Comparison of ENCODE assay signal across 15 cellular contexts in the genomic region with DNA sequence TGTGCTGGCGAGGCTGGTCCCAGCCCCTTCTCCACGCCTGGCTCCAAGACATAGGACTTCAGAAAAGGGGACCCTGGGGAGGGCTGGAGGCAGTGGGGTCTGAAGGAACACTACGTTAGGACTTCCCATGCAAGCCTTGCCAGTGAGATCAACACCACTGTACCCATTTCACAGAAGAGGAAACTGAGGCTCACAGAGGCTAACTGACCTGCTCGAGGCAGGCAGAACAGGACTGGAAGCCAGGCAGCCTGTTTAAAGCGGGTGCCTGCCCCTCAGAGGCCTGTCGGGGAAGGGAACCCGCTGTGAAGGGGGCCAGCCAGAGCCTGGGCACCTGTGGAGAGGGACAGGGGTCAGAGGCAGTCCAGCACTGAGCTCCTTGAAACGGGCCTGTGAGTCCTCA. TPM values are rescaled to one million over a fixed set of nuclear protein-coding genes. Genes with fewer than 3 reads are reported as not detected.
DNase-seq lines count a peak whose midpoint lies in the region; ATAC-seq and TF ChIP-seq lines count a peak whose summit lies in the region.
"Had no signal": no experiment of that assay in that cellular context is flagged by ENCODE, and none has a peak within 500 bp of the region (broad histone marks: within the 10 kb centered on the region; RNA-seq: fewer than 3 reads in every experiment).

No MANE protein-coding gene starts in this region.

- H3K9ac ChIP-seq in BLaER1 (peak overlapping the region; percentile 38; the same call in 1 of the 2 replicates), liver (ENCODE audit: low read depth in 1 of 2, low read length in 2 of 2) (peak overlapping the region in 1 of 2 donors; percentile 15), subcutaneous abdominal adipose tissue (ENCODE audit: low read length in 5 of 5) (peak overlapping the region in 2 of 5 donors; percentile 2 to 26)

- H3K4me1 ChIP-seq in BLaER1 (peaks cover 100% of the 10 kb centered on the region), liver (ENCODE audit: control insufficient read depth in 4 of 4, insufficient read depth in 4 of 4, low read length in 3 of 4) (peaks cover 12 to 49% (median 35%) of the 10 kb centered on the region in 4 donors), subcutaneous abdominal adipose tissue (ENCODE audit: control insufficient read depth in 5 of 5, insufficient read depth in 5 of 5, low read length in 5 of 5) (peaks cover 6 to 64% (median 48%) of the 10 kb centered on the region in 5 donors)
- H3K4me1 ChIP-seq: BE2C had no signal

- no peak for ATAC-seq in HG02885 (IDR thresholded peaks at IDR 0.05; ENCODE audit: poor library complexity, unreplicated experiment)
- ATAC-seq: CD8-positive, alpha-beta T cell had no signal

- DNase-seq in RWPE1 (ENCODE audit: low spot score) (no peak), RPMI8226 (no peak), retina (no peak), erythroblast (lab: John Stamatoyannopoulos, UW) (no peak)
- DNase-seq: 8988T; BE2C; Calu3; CD8-positive, alpha-beta T cell; DMS79 treated with DMSO at 0.1 percent for 48 hours; GF-D8; HCEC 1CT had no signal

- H3K27ac ChIP-seq in BLaER1: peak overlapping the region; percentile 89
- peak overlapping the region; percentile 76; the same call in 1 of the 2 replicates for H3K27ac ChIP-seq in RWPE1
- peak overlapping the region; percentile 85 to 96 for H3K27ac ChIP-seq in liver (ENCODE audit: low read depth in 1 of 2, low read length in 2 of 2)
- peak overlapping the region; percentile 90 for H3K27ac ChIP-seq in subcutaneous abdominal adipose tissue (ENCODE audit: low read depth, low read length)

- H3K4me3 ChIP-seq in BLaER1 (no peak overlapping the region), liver (ENCODE audit: low read depth in 1 of 3, low read length in 3 of 3) (no peak overlapping the region), subcutaneous abdominal adipose tissue (ENCODE audit: low read depth in 1 of 5, low read length in 5 of 5) (no peak overlapping the region)

- H3K36me3 ChIP-seq in BLaER1: no peaks in the 10 kb centered on the region
- no peaks in the 10 kb centered on the region for H3K36me3 ChIP-seq in liver (ENCODE audit: control insufficient read depth in 4 of 4, insufficient read depth in 3 of 4, low read depth in 1 of 4, low read length in 3 of 4)
- peaks cover 0 to 2% (median 0%) of the 10 kb centered on the region in 5 donors for H3K36me3 ChIP-seq in subcutaneous abdominal adipose tissue (ENCODE audit: control insufficient read depth in 5 of 5, insufficient read depth in 5 of 5, low read length in 5 of 5)
- H3K36me3 ChIP-seq: BE2C had no signal

- CTCF ChIA-PET in RWPE1 (lab: Yijun Ruan, JAX): interaction anchor here (0.6 kb wide), 1 partner anchor 182 kb away, joined by 3 read pairs; no protein-coding TSS in a partner anchor

- TF ChIP-seq POLR2A in erythroblast (IDR thresholded peaks at IDR 0.05; ENCODE audit: low read length): no peak

- POLR2A ChIA-PET in RWPE1 (lab: Yijun Ruan, JAX; ENCODE audit: low non-redundant PET): no interaction called here

- 85% methylated on average over 8 of the region's 8 CpGs for WGBS in liver

- no peaks in the 10 kb centered on the region for H3K9me3 ChIP-seq in BLaER1
- H3K9me3 ChIP-seq in liver (ENCODE audit: control insufficient read depth in 4 of 4, low read length in 3 of 4): no peaks in the 10 kb centered on the region
- H3K9me3 ChIP-seq in subcutaneous abdominal adipose tissue (ENCODE audit: control insufficient read depth in 5 of 5, low read length in 5 of 5): no peaks in the 10 kb centered on the region
- H3K9me3 ChIP-seq: BE2C had no signal

- no peaks in the 10 kb centered on the region for H4K20me1 ChIP-seq in BLaER1

- TF ChIP-seq RAD21 in liver (IDR thresholded peaks at IDR 0.05): no peak

- TF ChIP-seq CTCF in RWPE1 (conservative IDR thresholded peaks at IDR 0.05; ENCODE audit: low read depth): no peak
- no peak for TF ChIP-seq CTCF in liver (IDR thresholded peaks at IDR 0.05; ENCODE audit: low read depth, low read length, missing input control)

- H3K27me3 ChIP-seq in BLaER1 (no peaks in the 10 kb centered on the region), liver (ENCODE audit: control insufficient read depth in 4 of 4, insufficient read depth in 4 of 4, low read length in 3 of 4) (no peaks in the 10 kb centered on the region), subcutaneous abdominal adipose tissue (ENCODE audit: control insufficient read depth in 5 of 5, insufficient read depth in 4 of 5, low read length in 5 of 5) (no peaks in the 10 kb centered on the region)
- H3K27me3 ChIP-seq: BE2C had no signal

- peak overlapping the region; percentile 89 for H3K4me2 ChIP-seq in BLaER1

TF ChIP-seq in liver, 16 proteins besides CTCF, POLR2A, EP300 and RAD21:
- no peak for TF ChIP-seq SP1 (IDR thresholded peaks at IDR 0.05)
- no peak for TF ChIP-seq FOXA2 (IDR thresholded peaks at IDR 0.05)
- TF ChIP-seq HNF4G (IDR thresholded peaks at IDR 0.05): no peak
- TF ChIP-seq, protein P1, sequence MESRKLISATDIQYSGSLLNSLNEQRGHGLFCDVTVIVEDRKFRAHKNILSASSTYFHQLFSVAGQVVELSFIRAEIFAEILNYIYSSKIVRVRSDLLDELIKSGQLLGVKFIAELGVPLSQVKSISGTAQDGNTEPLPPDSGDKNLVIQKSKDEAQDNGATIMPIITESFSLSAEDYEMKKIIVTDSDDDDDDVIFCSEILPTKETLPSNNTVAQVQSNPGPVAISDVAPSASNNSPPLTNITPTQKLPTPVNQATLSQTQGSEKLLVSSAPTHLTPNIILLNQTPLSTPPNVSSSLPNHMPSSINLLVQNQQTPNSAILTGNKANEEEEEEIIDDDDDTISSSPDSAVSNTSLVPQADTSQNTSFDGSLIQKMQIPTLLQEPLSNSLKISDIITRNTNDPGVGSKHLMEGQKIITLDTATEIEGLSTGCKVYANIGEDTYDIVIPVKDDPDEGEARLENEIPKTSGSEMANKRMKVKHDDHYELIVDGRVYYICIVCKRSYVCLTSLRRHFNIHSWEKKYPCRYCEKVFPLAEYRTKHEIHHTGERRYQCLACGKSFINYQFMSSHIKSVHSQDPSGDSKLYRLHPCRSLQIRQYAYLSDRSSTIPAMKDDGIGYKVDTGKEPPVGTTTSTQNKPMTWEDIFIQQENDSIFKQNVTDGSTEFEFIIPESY (IDR thresholded peaks at IDR 0.05): no peak
- TF ChIP-seq, protein P2, sequence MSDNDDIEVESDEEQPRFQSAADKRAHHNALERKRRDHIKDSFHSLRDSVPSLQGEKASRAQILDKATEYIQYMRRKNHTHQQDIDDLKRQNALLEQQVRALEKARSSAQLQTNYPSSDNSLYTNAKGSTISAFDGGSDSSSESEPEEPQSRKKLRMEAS (IDR thresholded peaks at IDR 0.05): no peak

RNA-seq across cellular contexts. Expression of a gene that starts 32.3 kb away (rescaled TPM):
- total RNA-seq in liver: 100 to 1,000 TPM in 1 of 2 donors, 10 to 100 TPM in 1; 64.6 to 180 TPM
- 100 to 1,000 TPM; 189 to 211 TPM for polyA plus RNA-seq in liver
